Comparison of ENCODE assay signal across 9 cellular contexts in the genomic region with DNA sequence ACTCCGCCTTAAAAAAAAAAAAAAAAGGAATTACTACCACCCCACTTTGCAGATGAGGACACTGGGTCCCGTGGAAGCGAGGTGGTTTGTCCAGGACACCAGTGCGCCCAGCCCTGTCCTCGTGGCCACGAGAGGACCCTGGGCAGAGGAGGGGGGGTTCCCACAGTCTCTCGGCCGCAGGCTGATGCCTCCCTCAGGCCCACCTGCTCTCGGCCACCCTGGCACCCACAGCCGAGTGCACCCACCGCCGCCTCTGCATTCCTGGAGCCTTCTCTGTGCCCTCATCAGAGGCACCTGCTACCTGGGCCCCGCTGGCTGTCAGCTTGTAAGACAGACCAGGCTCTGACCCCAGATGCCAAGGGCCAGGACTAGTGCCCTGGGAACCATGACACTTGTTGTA. TPM values are rescaled to one million over a fixed set of nuclear protein-coding genes. Genes with fewer than 3 reads are reported as not detected.
"Had no signal": no experiment of that assay in that cellular context is flagged by ENCODE, and none has a peak within 500 bp of the region (broad histone marks: within the 10 kb centered on the region; RNA-seq: fewer than 3 reads in every experiment).

No MANE protein-coding gene starts in this region.

- H3K9me3 Mint-ChIP-seq: IgD-negative memory B cell had no signal

- H3K36me3 ChIP-seq: HAP-1 had no signal

- ATAC-seq: GM23338, HCT116 had no signal

- H3K27ac Mint-ChIP-seq: GM23338, HFFc6, IgD-negative memory B cell had no signal

- H3K4me1 Mint-ChIP-seq: GM23338, IgD-negative memory B cell had no signal

- H3K4me3 ChIP-seq: GM23338, HAP-1 had no signal

- H3K4me1 ChIP-seq: HAP-1 had no signal

- H3K9me3 ChIP-seq: HAP-1 had no signal

- H3K27me3 Mint-ChIP-seq: IgD-negative memory B cell had no signal

- DNase-seq: H7, HFFc6, KBM-7 had no signal

- H3K4me3 Mint-ChIP-seq: GM23338, HFFc6, IgD-negative memory B cell had no signal

- FAIRE-seq: H1 had no signal

RNA-seq across cellular contexts. Expression of a gene that starts 28.1 kb away (rescaled TPM):
- total RNA-seq: GM23338, H1, H7, HFFc6, HT-29 had no signal
- polyA plus RNA-seq: GM23338, IgD-negative memory B cell had no signal
